In the genomic region with DNA sequence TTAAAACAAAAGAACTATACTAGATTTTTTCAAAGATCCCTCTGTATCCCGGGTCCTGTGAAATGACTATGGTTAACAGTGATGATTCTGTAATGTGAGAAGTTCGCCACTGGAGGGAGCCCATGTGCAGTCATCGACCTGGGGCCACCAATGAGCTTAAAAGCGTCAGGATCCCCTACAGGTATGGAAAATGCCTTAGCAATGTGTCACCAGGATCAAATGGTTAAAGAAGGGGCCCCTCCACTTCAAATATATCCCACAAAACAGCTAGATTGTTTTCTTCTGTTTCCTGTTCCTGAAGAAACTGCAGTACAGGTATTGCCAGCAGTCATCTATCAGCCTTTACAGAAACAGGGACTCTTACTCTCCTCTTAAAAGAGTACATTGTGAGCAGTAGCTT, we compare ENCODE assay signal across 8 cellular contexts. TPM values are rescaled to one million over a fixed set of nuclear protein-coding genes. Genes with fewer than 3 reads are reported as not detected.
DNase-seq lines count a peak whose midpoint lies in the region; ATAC-seq and TF ChIP-seq lines count a peak whose summit lies in the region.

No MANE protein-coding gene starts in this region.

- no peaks in the 10 kb centered on the region for H3K27me3 Mint-ChIP-seq in activated naive CD4-positive, alpha-beta T cell treated with anti-CD3 and anti-CD28 coated beads for 36 hours (ENCODE audit: low read depth)

- CTCF ChIA-PET in activated naive CD4-positive, alpha-beta T cell treated with anti-CD3 and anti-CD28 coated beads for 36 hours (lab: Charles Lee): interaction anchor here (0.6 to 4.3 kb wide), 34 partner anchors 12 to 500 kb away, joined by 3 to 37 read pairs (median 4); a partner anchor contains a TSS

- no peak overlapping the region for H3K4me3 ChIP-seq in KMS-11 (IDR thresholded peaks at IDR 0.05; ENCODE audit: insufficient read depth, low read depth, low read length)
- H3K4me3 ChIP-seq in psoas muscle: no peak overlapping the region

- H2AFZ ChIP-seq in KMS-11 (ENCODE audit: low read depth): no peak overlapping the region

- H3K27ac ChIP-seq in KMS-11 (no peak overlapping the region), psoas muscle (no peak overlapping the region)

- DNase-seq in NCI-H2081 (lab: John Stamatoyannopoulos, UW) (peak; percentile 53 to 61), NCI-H2081 treated with DMSO at 0.1 percent for 48 hours (lab: John Stamatoyannopoulos, UW) (no peak), SK-MEL-5 (ENCODE audit: low read depth, low spot score) (peak; percentile 74), Right ventricle myocardium inferior (ENCODE audit: missing footprints) (no peak), psoas muscle (peak in 1 of 2 donors; percentile 37)
- DNase-seq in activated naive CD4-positive, alpha-beta T cell treated with anti-CD3 and anti-CD28 coated beads for 36 hours: peak; percentile 87

- H3K27ac Mint-ChIP-seq in activated naive CD4-positive, alpha-beta T cell treated with anti-CD3 and anti-CD28 coated beads for 36 hours: no peak overlapping the region

- no peaks in the 10 kb centered on the region for H3K9me3 Mint-ChIP-seq in activated naive CD4-positive, alpha-beta T cell treated with anti-CD3 and anti-CD28 coated beads for 36 hours

- peaks cover 20% of the 10 kb centered on the region for H3K4me1 ChIP-seq in KMS-11 (ENCODE audit: low read depth, poor library complexity, severe bottlenecking)
- H3K4me1 ChIP-seq in psoas muscle: no peaks in the 10 kb centered on the region

- no peaks in the 10 kb centered on the region for H3K9me3 ChIP-seq in psoas muscle

- peak; percentile 89 for TF ChIP-seq CTCF in KMS-11 (conservative IDR thresholded peaks at IDR 0.05; ENCODE audit: low read depth, low read length)
- peak; percentile 77 for TF ChIP-seq CTCF in psoas muscle (IDR thresholded peaks at IDR 0.05)

- no peaks in the 10 kb centered on the region for H3K79me2 ChIP-seq in KMS-11 (ENCODE audit: insufficient read depth, low read depth)

- WGBS in psoas muscle, 3 donors: 1 to 4% (median 3%) methylated on average over 4 of the region's 4 CpGs

- no peaks in the 10 kb centered on the region for H3K36me3 Mint-ChIP-seq in activated naive CD4-positive, alpha-beta T cell treated with anti-CD3 and anti-CD28 coated beads for 36 hours (ENCODE audit: low read depth)

- no peak overlapping the region for H3K4me3 Mint-ChIP-seq in activated naive CD4-positive, alpha-beta T cell treated with anti-CD3 and anti-CD28 coated beads for 36 hours

- in situ Hi-C loops in SK-MEL-5 (cut with HindIII; ENCODE audit: low pct_unique_long_range_greater_than_20kb, low sequenced_read_pairs): no loop called here

- no peaks in the 10 kb centered on the region for H3K27me3 ChIP-seq in KMS-11 (ENCODE audit: insufficient read depth, low read depth)
- no peaks in the 10 kb centered on the region for H3K27me3 ChIP-seq in psoas muscle (ENCODE audit: insufficient read depth in 3 of 3, low read length in 2 of 3)

- H3K4me2 ChIP-seq in KMS-11: no peak overlapping the region

- ATAC-seq in Right ventricle myocardium inferior (peak; percentile 57), psoas muscle (peak; percentile 46 to 85 (median 68)), HG03439 (IDR thresholded peaks at IDR 0.05; ENCODE audit: unreplicated experiment) (no peak)

- H3K4me1 Mint-ChIP-seq in activated naive CD4-positive, alpha-beta T cell treated with anti-CD3 and anti-CD28 coated beads for 36 hours (ENCODE audit: low read depth): peaks cover 34% of the 10 kb centered on the region

- intact Hi-C loops in activated naive CD4-positive, alpha-beta T cell treated with anti-CD3 and anti-CD28 coated beads for 36 hours (cut with micrococcal nuclease): loop anchor here (1.0 to 2.0 kb wide), 6 partner anchors 49 to 262 kb away; a partner anchor contains a TSS
- intact Hi-C loops in Right ventricle myocardium inferior (cut with DNase I) (no loop called here), psoas muscle (cut with DNase I) (no loop called here)

- no peaks in the 10 kb centered on the region for H3K36me3 ChIP-seq in KMS-11 (ENCODE audit: insufficient read depth)
- H3K36me3 ChIP-seq in psoas muscle (ENCODE audit: insufficient read depth in 1 of 2, low read depth in 1 of 2): peaks cover 0 to 81% of the 10 kb centered on the region in 2 donors

- H3K9ac ChIP-seq in KMS-11: no peak overlapping the region

- no peaks in the 10 kb centered on the region for H4K20me1 ChIP-seq in KMS-11 (ENCODE audit: insufficient read depth)

RNA-seq across cellular contexts. Expression of a gene that starts 15.3 kb away (rescaled TPM):
- 0.11 TPM in 1 of 2 replicates, not detected in the other for total RNA-seq in SK-MEL-5 (2014; rRNA removed; shearing (Covaris generic))
- 0.13 TPM in 1 of 2 replicates, not detected in the other for polyA plus RNA-seq in SK-MEL-5 (2015; cell fraction: cytosol; rRNA removed)
- not detected in 2 replicates for polyA plus RNA-seq in SK-MEL-5 (2015; cell fraction: nucleus; rRNA removed)
- not detected for total RNA-seq in activated naive CD4-positive, alpha-beta T cell treated with anti-CD3 and anti-CD28 coated beads for 36 hours
- total RNA-seq in Right ventricle myocardium inferior: 0.19 TPM
- 100 to 1,000 TPM in 3 of 4 donors, 10 to 100 TPM in 1; 51.0 to 278 (median 147) TPM for total RNA-seq in psoas muscle
- polyA plus RNA-seq in psoas muscle: 100 to 1,000 TPM in 1 of 3 donors, 10 to 100 TPM in 2; 31.7 to 123 (median 54.0) TPM

Comparison
In these comparisons a context has a peak if more than half of its experiments do, and no peak if none do; other contexts are left out.
1. DNase-seq: peak in NCI-H2081 (2 of 2), SK-MEL-5 (single experiment) and activated naive CD4-positive, alpha-beta T cell treated with anti-CD3 and anti-CD28 coated beads for 36 hours (single experiment); none in NCI-H2081 treated with DMSO at 0.1 percent for 48 hours (single experiment) and Right ventricle myocardium inferior (single experiment).
2. RNA of a gene that starts 15.3 kb away (total RNA-seq): 51.0 to 278 TPM in psoas muscle; 0.19 TPM in Right ventricle myocardium inferior (single experiment), 0.11 TPM in SK-MEL-5 and not detected in activated naive CD4-positive, alpha-beta T cell treated with anti-CD3 and anti-CD28 coated beads for 36 hours; every median in the first group is over 10 times any median in the second.